ENCODE assay signal across 30 cellular contexts in genomic region chr1:6904476-6905170, GRCh38.
"Had no signal": no experiment of that assay in that cellular context is flagged by ENCODE, and none has a peak within 500 bp of the region (broad histone marks: within the 10 kb centered on the region; RNA-seq: fewer than 3 reads in every experiment).

No MANE protein-coding gene starts in this region.

- H3K4me3 Mint-ChIP-seq: activated CD4-positive, alpha-beta T cell treated with anti-CD3 and anti-CD28 coated beads, Interleukin-2, amount 10 ng/mL, durations not matched to agents 7 days and 5 days; activated CD8-positive, alpha-beta T cell treated with anti-CD3 and anti-CD28 coated beads for 36 hours; activated naive CD8-positive, alpha-beta T cell; central memory CD8-positive, alpha-beta T cell; effector memory CD8-positive, alpha-beta T cell; natural killer cell; stimulated activated effector memory CD8-positive, alpha-beta T cell treated with anti-CD3 and anti-CD28 coated beads, Interleukin-12 subunit alpha, Interleukin-12 subunit beta, amount 100 ng/mL, for 72 hours; T-helper 1 cell treated with Interleukin-12 subunit alpha and Interleukin-12 subunit beta and Interleukin-4 antibody, amounts not matched to agents 30 μg/mL and 1 μg/mL, for 36 hours had no signal

- H3K27ac Mint-ChIP-seq: activated CD4-positive, alpha-beta T cell treated with anti-CD3 and anti-CD28 coated beads, Interleukin-2, amount 10 ng/mL, durations not matched to agents 7 days and 5 days; activated CD8-positive, alpha-beta T cell treated with anti-CD3 and anti-CD28 coated beads for 36 hours; activated naive CD8-positive, alpha-beta T cell; activated T-helper 2 cell treated with anti-CD3 and anti-CD28 coated beads, Interferon-gamma antibody, Interleukin-2, Interleukin-4, amounts not matched to agents 10 μg/mL and 5 μg/mL and 100 μg/mL, durations not matched to agents 14 hours and 24 hours and 36 hours; effector memory CD8-positive, alpha-beta T cell; natural killer cell; stimulated activated effector memory CD8-positive, alpha-beta T cell treated with anti-CD3 and anti-CD28 coated beads, Interleukin-12 subunit alpha, Interleukin-12 subunit beta, amount 100 ng/mL, for 72 hours; T-helper 1 cell treated with Interleukin-12 subunit alpha and Interleukin-12 subunit beta and Interleukin-4 antibody, amounts not matched to agents 30 μg/mL and 1 μg/mL, for 36 hours had no signal

- H3K4me1 Mint-ChIP-seq: activated CD4-positive, alpha-beta T cell treated with anti-CD3 and anti-CD28 coated beads, Interleukin-2, amount 10 ng/mL, durations not matched to agents 7 days and 5 days; central memory CD8-positive, alpha-beta T cell had no signal

- H3K9me3 ChIP-seq: adrenal gland, esophagus muscularis mucosa, gastrocnemius medialis, left lung, right lobe of liver, stomach, suprapubic skin, transverse colon, uterus had no signal

- H3K4me3 ChIP-seq: adrenal gland, esophagus muscularis mucosa, gastrocnemius medialis, left lung, lung, right lobe of liver, skin epidermis, stomach, suprapubic skin, transverse colon, uterus had no signal

- H3K36me3 ChIP-seq: adrenal gland, esophagus muscularis mucosa, gastrocnemius medialis, left lung, right lobe of liver, stomach, suprapubic skin, transverse colon, uterus had no signal

- H3K27ac ChIP-seq: adrenal gland, esophagus muscularis mucosa, gastrocnemius medialis, left lung, parathyroid adenoma, right lobe of liver, skin epidermis, stomach, suprapubic skin, transverse colon, uterus, VCaP had no signal

- H2AFZ ChIP-seq: parathyroid adenoma had no signal

- H3K9ac ChIP-seq: parathyroid adenoma had no signal

- DNase-seq: activated CD4-positive, alpha-beta T cell treated with anti-CD3 and anti-CD28 coated beads, Interleukin-2, amount 10 ng/mL, durations not matched to agents 7 days and 5 days; activated CD4-positive, CD25-positive, alpha-beta regulatory T cell treated with anti-CD3 and anti-CD28 coated beads, Interleukin-2, amount 50 U/mL, for 72 hours; activated CD8-positive, alpha-beta T cell treated with anti-CD3 and anti-CD28 coated beads for 36 hours; activated naive CD4-positive, alpha-beta T cell; activated T-cell treated with anti-CD3 and anti-CD28 coated beads, Interleukin-2, amount 50 U/mL, for 1 hour; effector memory CD8-positive, alpha-beta T cell; gastrocnemius medialis; hippocampal formation; kidney glomerular epithelial cell; left lung; midbrain; natural killer cell; right lobe of liver; stimulated activated CD4-positive, alpha-beta T cell treated with anti-CD3 and anti-CD28 coated beads, Interleukin-2, amount 100 ng/mL, for 24 hours; stomach; T1000; transverse colon; uterus had no signal

- H3K79me2 ChIP-seq: parathyroid adenoma had no signal

- H3K9me3 Mint-ChIP-seq: activated CD4-positive, alpha-beta T cell treated with anti-CD3 and anti-CD28 coated beads, Interleukin-2, amount 10 ng/mL, durations not matched to agents 7 days and 5 days; activated CD8-positive, alpha-beta T cell treated with anti-CD3 and anti-CD28 coated beads for 36 hours; activated T-helper 2 cell treated with anti-CD3 and anti-CD28 coated beads, Interferon-gamma antibody, Interleukin-2, Interleukin-4, amounts not matched to agents 10 μg/mL and 5 μg/mL and 100 μg/mL, durations not matched to agents 14 hours and 24 hours and 36 hours; central memory CD8-positive, alpha-beta T cell; natural killer cell; stimulated activated effector memory CD8-positive, alpha-beta T cell treated with anti-CD3 and anti-CD28 coated beads, Interleukin-12 subunit alpha, Interleukin-12 subunit beta, amount 100 ng/mL, for 72 hours; T-helper 1 cell treated with Interleukin-12 subunit alpha and Interleukin-12 subunit beta and Interleukin-4 antibody, amounts not matched to agents 30 μg/mL and 1 μg/mL, for 36 hours had no signal

- H3K27me3 Mint-ChIP-seq: activated CD8-positive, alpha-beta T cell treated with anti-CD3 and anti-CD28 coated beads for 36 hours; activated naive CD8-positive, alpha-beta T cell had no signal

- H3K36me3 Mint-ChIP-seq: activated naive CD8-positive, alpha-beta T cell; natural killer cell; stimulated activated effector memory CD8-positive, alpha-beta T cell treated with anti-CD3 and anti-CD28 coated beads, Interleukin-12 subunit alpha, Interleukin-12 subunit beta, amount 100 ng/mL, for 72 hours had no signal

- H3K27me3 ChIP-seq: adrenal gland, right lobe of liver, suprapubic skin, transverse colon, uterus had no signal

- H3K4me1 ChIP-seq: adrenal gland, left lung, parathyroid adenoma, uterus had no signal
